6 cellular contexts compared by ENCODE assay signal in the genomic region with DNA sequence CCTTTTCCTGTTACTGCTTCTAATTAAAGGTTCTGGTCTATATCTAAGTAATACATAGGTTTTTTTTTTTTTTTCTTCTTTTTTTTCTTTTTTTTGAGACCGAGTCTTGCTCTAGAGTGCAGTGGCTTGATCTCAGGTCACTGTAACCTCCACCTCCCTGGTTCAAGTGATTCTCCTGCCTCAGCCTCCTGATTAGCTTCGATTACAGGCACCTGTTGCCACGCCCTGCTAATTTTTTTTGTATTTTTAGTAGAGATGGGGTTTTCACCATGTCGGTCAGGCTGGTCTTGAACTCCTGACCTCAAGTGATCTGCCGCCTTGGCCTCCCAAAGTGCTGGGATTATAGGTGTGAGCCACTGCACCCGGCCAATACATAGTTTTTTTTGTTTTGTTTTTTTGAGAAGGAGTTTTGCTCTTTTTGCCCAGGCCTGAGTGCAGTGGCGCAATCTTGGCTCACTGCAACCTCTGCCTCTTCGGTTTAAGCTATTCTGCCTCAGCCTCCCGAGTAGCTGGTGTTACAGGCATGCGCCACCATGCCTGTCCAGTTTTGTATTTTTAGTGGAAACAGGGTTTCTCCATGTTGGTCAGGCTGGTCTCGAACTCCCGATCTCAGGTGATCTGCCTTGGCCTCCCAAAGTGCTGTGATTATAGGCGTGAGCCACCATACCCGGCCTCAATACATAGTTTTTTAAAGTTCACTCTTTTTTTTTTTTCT. TPM values are rescaled to one million over a fixed set of nuclear protein-coding genes. Genes with fewer than 3 reads are reported as not detected.
DNase-seq lines count a peak whose midpoint lies in the region; ATAC-seq, FAIRE-seq and TF ChIP-seq lines count a peak whose summit lies in the region.
"Not testable (repeated sequence)": the region's sequence is repeated elsewhere in the genome, so short reads cannot be mapped to it uniquely, and the experiment has no call there.

No MANE protein-coding gene starts in this region.

- not testable (repeated sequence) for DNase-seq in T-helper 17 cell; activated T-cell treated with anti-CD3 and anti-CD28 coated beads, Interleukin-2, amount 50 U/mL, for 72 hours; K562 (ENCODE audit: extremely low read depth in 1 of 4, low spot score in 3 of 4); memory B cell (ENCODE audit: low spot score in 2 of 2); nephron progenitor cell

- ATAC-seq in T-helper 17 cell; activated T-cell treated with anti-CD3 and anti-CD28 coated beads, Interleukin-2, amount 50 U/mL, for 72 hours (replicated peaks in 1 of 2); K562; memory B cell (ENCODE audit: low read depth): not testable (repeated sequence)

- peak overlapping the region; percentile 19 for H3K4me3 Mint-ChIP-seq in T-helper 17 cell
- not testable (repeated sequence) for H3K4me3 Mint-ChIP-seq in activated T-cell treated with anti-CD3 and anti-CD28 coated beads, Interleukin-2, amount 50 U/mL, for 72 hours; memory B cell; nephron progenitor cell

- H3K36me3 Mint-ChIP-seq in T-helper 17 cell (ENCODE audit: low read depth) = not testable (repeated sequence)
- peaks cover 0 to 44% of the 10 kb centered on the region in 2 donors for H3K36me3 Mint-ChIP-seq in activated T-cell treated with anti-CD3 and anti-CD28 coated beads, Interleukin-2, amount 50 U/mL, for 72 hours (ENCODE audit: insufficient read depth in 2 of 2)
- H3K36me3 Mint-ChIP-seq in memory B cell (peaks cover 27% of the 10 kb centered on the region), nephron progenitor cell (ENCODE audit: low read depth) (peaks cover 92% of the 10 kb centered on the region)

- in situ Hi-C loops in K562 (cut with MboI) = loop anchor here (10.0 kb wide), 1 partner anchor 284 kb away; no protein-coding TSS in a partner anchor

- TF ChIP-seq EP300 in K562 (IDR thresholded peaks at IDR 0.05; ENCODE audit: low read length) = not testable (repeated sequence)

- not testable (repeated sequence) for TF ChIP-seq CTCF in HEK293 (tag by site-specific recombination; IDR thresholded peaks at IDR 0.05); K562 (IDR thresholded peaks at IDR 0.05 in 2 of 3, conservative IDR thresholded peaks at IDR 0.05 in 1 of 3; ENCODE audit: insufficient read depth in 2 of 3, low read depth in 1 of 3, low read length in 3 of 3); nephron progenitor cell (IDR thresholded peaks at IDR 0.05)

- intact Hi-C loops in K562 (cut with micrococcal nuclease) = loop anchor here (10.0 kb wide), 1 partner anchor 284 kb away; no protein-coding TSS in a partner anchor

- not testable (repeated sequence) for H3K9me3 Mint-ChIP-seq in activated T-cell treated with anti-CD3 and anti-CD28 coated beads, Interleukin-2, amount 50 U/mL, for 72 hours; memory B cell; nephron progenitor cell

- not testable (repeated sequence) for H3K4me2 ChIP-seq in K562 (ENCODE audit: insufficient read depth, low read length)

- not testable (repeated sequence) for H3K4me3 ChIP-seq in HEK293 (ENCODE audit: low read depth, low read length); K562

- TF ChIP-seq POLR2A in K562 (conservative IDR thresholded peaks at IDR 0.05) = peak; percentile 51

- H3K4me1 Mint-ChIP-seq in T-helper 17 cell = peaks cover 12% of the 10 kb centered on the region
- not testable (repeated sequence) for H3K4me1 Mint-ChIP-seq in activated T-cell treated with anti-CD3 and anti-CD28 coated beads, Interleukin-2, amount 50 U/mL, for 72 hours (ENCODE audit: low read depth); memory B cell
- peaks cover 26% of the 10 kb centered on the region for H3K4me1 Mint-ChIP-seq in nephron progenitor cell

- WGBS in K562 (ENCODE audit: insufficient coverage, low coverage, missing lambda C conversion rate) = 86% methylated on average over 13 of the region's 14 CpGs

- H3K4me1 ChIP-seq in HEK293 (ENCODE audit: control insufficient read depth, insufficient read depth, low read length) = not testable (repeated sequence)
- peaks cover 9 to 11% of the 10 kb centered on the region in 2 experiments for H3K4me1 ChIP-seq in K562 (replicated peaks in 1 of 2; ENCODE audit: control insufficient read depth in 2 of 2, insufficient read depth in 2 of 2, low read length in 2 of 2)

- TF ChIP-seq RAD21 in K562 (CRISPR knock-in tag; conservative IDR thresholded peaks at IDR 0.05 in 1 of 2, IDR thresholded peaks at IDR 0.05 in 1 of 2) = not testable (repeated sequence)

- H3K36me3 ChIP-seq in HEK293 (ENCODE audit: control insufficient read depth in 2 of 2, insufficient read depth in 1 of 2, low read length in 2 of 2) (peaks cover 85 to 99% of the 10 kb centered on the region in 2 experiments), K562 (ENCODE audit: control insufficient read depth, insufficient read depth, low read length) (peaks cover 95% of the 10 kb centered on the region)

- not testable (repeated sequence) for H3K9ac ChIP-seq in K562 (ENCODE audit: insufficient read depth in 1 of 2, low read depth in 2 of 2, low read length in 2 of 2)

- not testable (repeated sequence) for H3K27ac ChIP-seq in HEK293 (ENCODE audit: extremely low read depth, low read depth, low read length); K562 (ENCODE audit: extremely low read depth, low read depth, low read length)

- H3K9me3 ChIP-seq in HEK293 (ENCODE audit: control insufficient read depth, insufficient read depth, low read depth, low read length); T-helper 17 cell (ENCODE audit: control insufficient read depth, low read length, poor library complexity, severe bottlenecking); K562 (replicated peaks; ENCODE audit: control insufficient read depth, insufficient read depth, low read depth, low read length): not testable (repeated sequence)

- not testable (repeated sequence) for H4K20me1 ChIP-seq in K562 (replicated peaks; ENCODE audit: control insufficient read depth, insufficient read depth, low read length)

- H3K79me2 ChIP-seq in K562 (ENCODE audit: control insufficient read depth, insufficient read depth, low read length) = peaks cover 20% of the 10 kb centered on the region; the same call in 2 of the 3 replicates

- not testable (repeated sequence) for H3K9me1 ChIP-seq in K562 (ENCODE audit: control insufficient read depth, insufficient read depth, low read length)

- CTCF ChIA-PET in HEK293 (lab: Yijun Ruan, JAX) = interaction anchor here (1.2 to 1.3 kb wide), 2 partner anchors 9 to 127 kb away, joined by 3 read pairs; no protein-coding TSS in a partner anchor
- CTCF ChIA-PET in K562 (lab: Yijun Ruan, JAX; ENCODE audit: low intra/inter-chr PET ratio) = not testable (repeated sequence)

- not testable (repeated sequence) for H3K27me3 Mint-ChIP-seq in T-helper 17 cell; activated T-cell treated with anti-CD3 and anti-CD28 coated beads, Interleukin-2, amount 50 U/mL, for 72 hours (ENCODE audit: low read depth); memory B cell; nephron progenitor cell (ENCODE audit: low read depth, poor library complexity)

- peak overlapping the region; percentile 93 for H3K27ac Mint-ChIP-seq in T-helper 17 cell
- H3K27ac Mint-ChIP-seq in activated T-cell treated with anti-CD3 and anti-CD28 coated beads, Interleukin-2, amount 50 U/mL, for 72 hours = peak overlapping the region; percentile 89
- peak overlapping the region; percentile 69 for H3K27ac Mint-ChIP-seq in memory B cell
- peak overlapping the region; percentile 78 for H3K27ac Mint-ChIP-seq in nephron progenitor cell

- not testable (repeated sequence) for H3K27me3 ChIP-seq in K562 (ENCODE audit: control insufficient read depth in 2 of 2, insufficient read depth in 2 of 2, low read length in 2 of 2)

- not testable (repeated sequence) for H2AFZ ChIP-seq in K562 (ENCODE audit: low read depth, low read length)

- not testable (repeated sequence) for FAIRE-seq in K562 (lab: Jason Lieb, UNC)

- POLR2A ChIA-PET in HEK293 (lab: Yijun Ruan, JAX) = not testable (repeated sequence)
- POLR2A ChIA-PET in K562 (lab: Yijun Ruan, JAX) = interaction anchor here (0.6 to 5.7 kb wide), 5 partner anchors 7 to 28 kb away, joined by 3 to 25 read pairs (median 6); partner anchors contain the start of gene MORF4L1

- not testable (repeated sequence) for BruUV-seq in K562 (replicated peaks; lab: Mats Ljungman, UMichigan)

RNA-seq across cellular contexts. Expression of gene MORF4L1, which starts 28.3 kb away (rescaled TPM):
- total RNA-seq in T-helper 17 cell (100 to 1,000 TPM; 373 to 376 TPM), K562 (2014; rRNA removed) (202 and 281 TPM in 2 replicates), K562 (2014; rRNA removed; fragmentation: Illumina TruSeq; extraction: Trizol) (127 and 157 TPM in 2 replicates), K562 (2015; rRNA removed; fragmentation: Illumina TruSeq; extraction: Trizol) (193 and 197 TPM in 2 replicates), K562 (2021) (187 and 240 TPM in 2 replicates)
- 100 to 1,000 TPM; 170 TPM for total RNA-seq in activated T-cell treated with anti-CD3 and anti-CD28 coated beads, Interleukin-2, amount 50 U/mL, for 72 hours
- 78.8 and 247 TPM in 2 replicates for total RNA-seq in K562 (2011; cell fraction: chromatin; rRNA removed; ENCODE audit: low replicate concordance)
- total RNA-seq in K562 (2011; cell fraction: nucleolus; rRNA removed) = 43.7 and 63.3 TPM in 2 replicates
- total RNA-seq in K562 (2011; cell fraction: nucleoplasm; rRNA removed) = 127 and 191 TPM in 2 replicates
- polyA plus RNA-seq in K562 (2011; rRNA removed) (268 and 400 TPM in 2 replicates), K562 (2014; fragmentation: Illumina TruSeq; extraction: Trizol) (497 and 578 TPM in 2 replicates), K562 (2014; fragmentation: Nextera tagmentation; extraction: Ambion mirVana) (100 to 1,000 TPM; 244 to 365 TPM), K562 (2014; rRNA removed) (454 and 615 TPM in 2 replicates)
- polyA plus RNA-seq in K562 (2011; cell fraction: cytosol; rRNA removed) = 61.7 and 122 TPM in 2 replicates
- polyA plus RNA-seq in K562 (2011; cell fraction: nucleus; rRNA removed) = 49.9 and 79.3 TPM in 2 replicates
- polyA plus RNA-seq in K562 (2012) = 208 and 400 TPM in 2 replicates
- 149 and 157 TPM in 2 replicates for polyA minus RNA-seq in K562 (2011; rRNA and poly(A)+ RNA removed)
- polyA minus RNA-seq in K562 (2011; cell fraction: cytosol; rRNA and poly(A)+ RNA removed) = 46.6 and 48.9 TPM in 2 replicates
- 35.3 and 77.4 TPM in 2 replicates for polyA minus RNA-seq in K562 (2011; cell fraction: nucleus; rRNA and poly(A)+ RNA removed)

RNA-seq across cellular contexts. Expression of gene CTSH, which starts 43.9 kb away (rescaled TPM):
- total RNA-seq in T-helper 17 cell (100 to 1,000 TPM; 109 to 116 TPM), K562 (2014; rRNA removed) (221 and 262 TPM in 2 replicates), K562 (2014; rRNA removed; fragmentation: Illumina TruSeq; extraction: Trizol) (130 and 158 TPM in 2 replicates), K562 (2015; rRNA removed; fragmentation: Illumina TruSeq; extraction: Trizol) (169 and 170 TPM in 2 replicates), K562 (2021) (173 TPM in 2 replicates)
- total RNA-seq in activated T-cell treated with anti-CD3 and anti-CD28 coated beads, Interleukin-2, amount 50 U/mL, for 72 hours = 10 to 100 TPM in 1 of 2 donors, 1 to 10 TPM in 1; 7.1 to 33.1 TPM
- 299 and 667 TPM in 2 replicates for total RNA-seq in K562 (2011; cell fraction: chromatin; rRNA removed; ENCODE audit: low replicate concordance)
- 475 and 577 TPM in 2 replicates for total RNA-seq in K562 (2011; cell fraction: nucleolus; rRNA removed)
- total RNA-seq in K562 (2011; cell fraction: nucleoplasm; rRNA removed) = 452 and 464 TPM in 2 replicates
- polyA plus RNA-seq in K562 (2011; rRNA removed) (346 and 462 TPM in 2 replicates), K562 (2014; fragmentation: Illumina TruSeq; extraction: Trizol) (264 and 319 TPM in 2 replicates), K562 (2014; fragmentation: Nextera tagmentation; extraction: Ambion mirVana) (10 to 100 TPM; 15.0 to 35.1 TPM), K562 (2014; rRNA removed) (314 and 326 TPM in 2 replicates)
- polyA plus RNA-seq in K562 (2011; cell fraction: cytosol; rRNA removed) = 293 and 363 TPM in 2 replicates
- 419 and 596 TPM in 2 replicates for polyA plus RNA-seq in K562 (2011; cell fraction: nucleus; rRNA removed)
- 197 and 377 TPM in 2 replicates for polyA plus RNA-seq in K562 (2012)
- polyA minus RNA-seq in K562 (2011; rRNA and poly(A)+ RNA removed) = 172 and 231 TPM in 2 replicates
- 126 and 148 TPM in 2 replicates for polyA minus RNA-seq in K562 (2011; cell fraction: cytosol; rRNA and poly(A)+ RNA removed)
- polyA minus RNA-seq in K562 (2011; cell fraction: nucleus; rRNA and poly(A)+ RNA removed) = 135 and 136 TPM in 2 replicates
